In genomic region chr21:46229133-46229922, GRCh38 we compare ENCODE assay signal across 2 cellular contexts.
TF ChIP-seq lines count a peak whose summit lies in the region.

No MANE protein-coding gene starts in this region.

TF ChIP-seq in GM12891, 5 proteins besides CTCF, POLR2A, EP300 and RAD21:
- TF ChIP-seq TAF1 (IDR thresholded peaks at IDR 0.05; ENCODE audit: low read depth, low read length) (0 out of 2 replicates have a peak, but pooled peaks have one; percentile 40), SPI1 (IDR thresholded peaks at IDR 0.05; ENCODE audit: low read depth, low read length) (no peak)

TF ChIP-seq in GM12878, 131 proteins besides CTCF, POLR2A, EP300 and RAD21 (continues in another document):
- TF ChIP-seq CBX5 (IDR thresholded peaks at IDR 0.05; ENCODE audit: low read depth) (no peak), TBL1XR1 (IDR thresholded peaks at IDR 0.05; ENCODE audit: low read depth, low read length) (no peak), TCF12 (IDR thresholded peaks at IDR 0.05; ENCODE audit: low read depth, low read length) (no peak), ZBTB4 (CRISPR knock-in tag; IDR thresholded peaks at IDR 0.05) (no peak), BHLHE40 (IDR thresholded peaks at IDR 0.05; ENCODE audit: borderline replicate concordance in 1 of 2, low read depth in 2 of 2, low read length in 1 of 2) (peak in 1 of 2 experiments; percentile 1; a peak in 1 of 4 replicates), ZBTB33 (IDR thresholded peaks at IDR 0.05) (no peak), SPI1 (IDR thresholded peaks at IDR 0.05; ENCODE audit: borderline replicate concordance, insufficient read depth, low read depth, low read length) (no peak), ZNF217 (IDR thresholded peaks at IDR 0.05) (no peak), SMARCA5 (IDR thresholded peaks at IDR 0.05) (0 out of 2 replicates have a peak, but pooled peaks have one; percentile 35), BACH1 (IDR thresholded peaks at IDR 0.05; ENCODE audit: borderline replicate concordance) (no peak), BCL3 (IDR thresholded peaks at IDR 0.05; ENCODE audit: borderline replicate concordance, insufficient read depth, low read depth, low read length, poor library complexity, severe bottlenecking) (no peak), BMI1 (IDR thresholded peaks at IDR 0.05; ENCODE audit: borderline replicate concordance) (no peak), POLR2AphosphoS5 (IDR thresholded peaks at IDR 0.05; ENCODE audit: low read length) (no peak), JUND (IDR thresholded peaks at IDR 0.05; ENCODE audit: low read depth, low read length) (no peak), YY1 (IDR thresholded peaks at IDR 0.05; ENCODE audit: low read depth, low read length) (0 out of 2 replicates have a peak, but pooled peaks have one; percentile 28), CHD1 (IDR thresholded peaks at IDR 0.05; ENCODE audit: low read depth, low read length) (no peak), FOXM1 (IDR thresholded peaks at IDR 0.05; ENCODE audit: low read depth, low read length) (no peak), IRF4 (IDR thresholded peaks at IDR 0.05; ENCODE audit: low read depth, low read length) (no peak), ZNF592 (IDR thresholded peaks at IDR 0.05) (no peak), TCF7 (IDR thresholded peaks at IDR 0.05; ENCODE audit: borderline replicate concordance) (no peak), PML (IDR thresholded peaks at IDR 0.05; ENCODE audit: low read length) (no peak), RCOR1 (conservative IDR thresholded peaks at IDR 0.05; ENCODE audit: low read depth, low read length) (no peak), DPF2 (IDR thresholded peaks at IDR 0.05) (peak; percentile 42; the same call in 1 of the 2 replicates), RFX5 (IDR thresholded peaks at IDR 0.05; ENCODE audit: low read depth, low read length) (no peak), EED (IDR thresholded peaks at IDR 0.05; ENCODE audit: low read depth) (no peak), WRNIP1 (IDR thresholded peaks at IDR 0.05; ENCODE audit: borderline replicate concordance, low read depth, low read length) (no peak), MYC (IDR thresholded peaks at IDR 0.05; ENCODE audit: insufficient read depth, insufficient read length, insufficient replicate concordance, low read length, severe bottlenecking) (no peak), PAX5 (IDR thresholded peaks at IDR 0.05; ENCODE audit: borderline replicate concordance, low read depth, low read length) (no peak), NFXL1 (IDR thresholded peaks at IDR 0.05; ENCODE audit: borderline replicate concordance) (no peak), MYB (IDR thresholded peaks at IDR 0.05; ENCODE audit: borderline replicate concordance, low read depth, low read length) (no peak), GATAD2B (conservative IDR thresholded peaks at IDR 0.05; ENCODE audit: low read depth) (0 out of 2 replicates have a peak, but pooled peaks have one; percentile 55), PRDM15 (CRISPR knock-in tag; IDR thresholded peaks at IDR 0.05) (no peak), NFYA (IDR thresholded peaks at IDR 0.05; ENCODE audit: borderline replicate concordance, low read depth, low read length) (no peak), MTA2 (IDR thresholded peaks at IDR 0.05; ENCODE audit: low read depth) (no peak), ZNF687 (IDR thresholded peaks at IDR 0.05) (no peak), BRCA1 (IDR thresholded peaks at IDR 0.05; ENCODE audit: low read depth, low read length) (no peak), SIN3A (IDR thresholded peaks at IDR 0.05; ENCODE audit: low read depth, low read length) (peak; percentile 23; the same call in 1 of the 2 replicates), SIX5 (IDR thresholded peaks at IDR 0.05; ENCODE audit: low read depth, low read length, severe bottlenecking) (no peak)
